Comparison of ENCODE assay signal across 5 cellular contexts in the genomic region with DNA sequence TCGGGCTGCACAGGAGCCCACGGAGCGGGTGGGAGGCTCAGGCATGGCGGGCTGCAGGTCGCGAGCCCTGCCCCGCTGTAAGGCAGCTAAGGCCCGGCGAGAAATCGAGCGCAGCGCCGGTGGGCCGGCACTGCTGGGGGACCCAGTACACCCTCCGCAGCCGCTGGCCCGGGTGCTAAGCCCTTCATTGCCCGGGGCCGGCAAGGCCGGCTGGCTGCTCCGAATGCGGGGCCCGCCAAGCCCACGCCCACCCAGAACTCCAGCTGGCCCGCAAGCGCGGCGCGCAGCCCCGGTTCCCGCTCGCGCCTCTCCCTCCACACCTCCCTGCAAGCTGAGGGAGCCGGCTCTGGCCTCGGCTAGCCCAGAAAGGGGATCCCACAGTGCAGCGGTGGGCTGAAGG. TPM values are rescaled to one million over a fixed set of nuclear protein-coding genes. Genes with fewer than 3 reads are reported as not detected.
DNase-seq lines count a peak whose midpoint lies in the region; ATAC-seq, FAIRE-seq and TF ChIP-seq lines count a peak whose summit lies in the region.
"Not testable (repeated sequence)": the region's sequence is repeated elsewhere in the genome, so short reads cannot be mapped to it uniquely, and the experiment has no call there.
"Had no signal": no experiment of that assay in that cellular context is flagged by ENCODE, and none has a peak within 500 bp of the region (broad histone marks: within the 10 kb centered on the region; RNA-seq: fewer than 3 reads in every experiment).

No MANE protein-coding gene starts in this region.

- in situ Hi-C loops in K562 (cut with MboI): not testable (repeated sequence)

- not testable (repeated sequence) for FAIRE-seq in K562 (lab: Jason Lieb, UNC)

- peaks cover 23% of the 10 kb centered on the region for H3K4me1 ChIP-seq in HEK293 (ENCODE audit: control insufficient read depth, insufficient read depth, low read length)
- H3K4me1 ChIP-seq in K562 (replicated peaks in 1 of 2; ENCODE audit: control insufficient read depth in 2 of 2, insufficient read depth in 2 of 2, low read length in 2 of 2): peaks cover 7 to 25% of the 10 kb centered on the region in 2 experiments
- H3K4me1 ChIP-seq in cardiac muscle cell (ENCODE audit: low read depth): peaks cover 36% of the 10 kb centered on the region
- H3K4me1 ChIP-seq in testis: not testable (repeated sequence)

- not testable (repeated sequence) for DNase-seq in K562 (ENCODE audit: extremely low read depth in 1 of 4, low spot score in 3 of 4); cardiac muscle cell (ENCODE audit: low read depth in 1 of 2, low spot score in 1 of 2); testis

- not testable (repeated sequence) for TF ChIP-seq POLR2A in K562 (conservative IDR thresholded peaks at IDR 0.05); testis (IDR thresholded peaks at IDR 0.05)

- TF ChIP-seq CTCF in HEK293 (tag by site-specific recombination; IDR thresholded peaks at IDR 0.05); K562 (IDR thresholded peaks at IDR 0.05 in 2 of 3, conservative IDR thresholded peaks at IDR 0.05 in 1 of 3; ENCODE audit: insufficient read depth in 2 of 3, low read depth in 1 of 3, low read length in 3 of 3); cardiac muscle cell (IDR thresholded peaks at IDR 0.05; ENCODE audit: low read depth, low read length); testis (IDR thresholded peaks at IDR 0.05): not testable (repeated sequence)

- not testable (repeated sequence) for TF ChIP-seq EP300 in K562 (IDR thresholded peaks at IDR 0.05; ENCODE audit: low read length)

- ATAC-seq in K562: not testable (repeated sequence)

- intact Hi-C loops in K562 (cut with micrococcal nuclease); testis (cut with DNase I; ENCODE audit: low total_unique reads): not testable (repeated sequence)

- peaks cover 80% of the 10 kb centered on the region for H3K79me2 ChIP-seq in K562 (ENCODE audit: control insufficient read depth, insufficient read depth, low read length)

- CTCF ChIA-PET in HEK293 (lab: Yijun Ruan, JAX); K562 (lab: Yijun Ruan, JAX; ENCODE audit: low intra/inter-chr PET ratio): not testable (repeated sequence)

- H3K27me3 ChIP-seq in K562 (ENCODE audit: control insufficient read depth in 2 of 2, insufficient read depth in 2 of 2, low read length in 2 of 2); cardiac muscle cell; testis: not testable (repeated sequence)

- TF ChIP-seq RAD21 in K562 (CRISPR knock-in tag; conservative IDR thresholded peaks at IDR 0.05 in 1 of 2, IDR thresholded peaks at IDR 0.05 in 1 of 2): not testable (repeated sequence)

- H3K4me2 ChIP-seq in K562 (ENCODE audit: insufficient read depth, low read length): not testable (repeated sequence)

- not testable (repeated sequence) for H3K9me3 ChIP-seq in HEK293 (ENCODE audit: control insufficient read depth, insufficient read depth, low read depth, low read length); K562 (replicated peaks; ENCODE audit: control insufficient read depth, insufficient read depth, low read depth, low read length); cardiac muscle cell (ENCODE audit: low read depth); testis

- not testable (repeated sequence) for H3K4me3 ChIP-seq in HEK293 (ENCODE audit: low read depth, low read length); K562; cardiac muscle cell
- H3K4me3 ChIP-seq in testis: peak overlapping the region; percentile 13 to 54

- H3K36me3 ChIP-seq in HEK293 (ENCODE audit: control insufficient read depth in 2 of 2, insufficient read depth in 1 of 2, low read length in 2 of 2); K562 (ENCODE audit: control insufficient read depth, insufficient read depth, low read length); cardiac muscle cell; testis (ENCODE audit: low read depth, missing control alignments): not testable (repeated sequence)

- 100% methylated on average over 4 of the region's 36 CpGs for WGBS in K562 (ENCODE audit: insufficient coverage, low coverage, missing lambda C conversion rate)
- 74 to 82% methylated on average over 22 to 28 of the region's 36 CpGs for WGBS in testis, 2 donors

- H4K20me1 ChIP-seq in K562 (replicated peaks; ENCODE audit: control insufficient read depth, insufficient read depth, low read length): not testable (repeated sequence)

- H3K9ac ChIP-seq in K562 (ENCODE audit: insufficient read depth in 1 of 2, low read depth in 2 of 2, low read length in 2 of 2): not testable (repeated sequence)

- not testable (repeated sequence) for H2AFZ ChIP-seq in K562 (ENCODE audit: low read depth, low read length)

- H3K27ac ChIP-seq in HEK293 (ENCODE audit: extremely low read depth, low read depth, low read length); K562 (ENCODE audit: extremely low read depth, low read depth, low read length); testis: not testable (repeated sequence)
- H3K27ac ChIP-seq in cardiac muscle cell: peak overlapping the region; percentile 98

- POLR2A ChIA-PET in HEK293 (lab: Yijun Ruan, JAX): not testable (repeated sequence)
- POLR2A ChIA-PET in K562 (lab: Yijun Ruan, JAX): interaction anchor here (3.2 kb wide), 1 partner anchor 10 kb away, joined by 22 read pairs; a partner anchor contains a TSS

- BruUV-seq in K562 (replicated peaks; lab: Mats Ljungman, UMichigan): not testable (repeated sequence)

- H3K9me1 ChIP-seq in K562 (ENCODE audit: control insufficient read depth, insufficient read depth, low read length): not testable (repeated sequence)

TF ChIP-seq in HEK293, 187 proteins besides CTCF, POLR2A, EP300 and RAD21:
- peak; percentile 43; the same call in 1 of the 2 replicates for TF ChIP-seq ZNF202 (tag by site-specific recombination; IDR thresholded peaks at IDR 0.05; ENCODE audit: borderline replicate concordance)

TF ChIP-seq in K562, 482 proteins besides CTCF, POLR2A, EP300 and RAD21 (continues in another document):
- TF ChIP-seq, protein P1, sequence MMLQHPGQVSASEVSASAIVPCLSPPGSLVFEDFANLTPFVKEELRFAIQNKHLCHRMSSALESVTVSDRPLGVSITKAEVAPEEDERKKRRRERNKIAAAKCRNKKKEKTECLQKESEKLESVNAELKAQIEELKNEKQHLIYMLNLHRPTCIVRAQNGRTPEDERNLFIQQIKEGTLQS (IDR thresholded peaks at IDR 0.05): 0 out of 2 replicates have a peak, but pooled peaks have one; percentile 18
- TF ChIP-seq, protein P1 (CRISPR knock-in tag; conservative IDR thresholded peaks at IDR 0.05): not testable (repeated sequence)
- TF ChIP-seq, protein P2, sequence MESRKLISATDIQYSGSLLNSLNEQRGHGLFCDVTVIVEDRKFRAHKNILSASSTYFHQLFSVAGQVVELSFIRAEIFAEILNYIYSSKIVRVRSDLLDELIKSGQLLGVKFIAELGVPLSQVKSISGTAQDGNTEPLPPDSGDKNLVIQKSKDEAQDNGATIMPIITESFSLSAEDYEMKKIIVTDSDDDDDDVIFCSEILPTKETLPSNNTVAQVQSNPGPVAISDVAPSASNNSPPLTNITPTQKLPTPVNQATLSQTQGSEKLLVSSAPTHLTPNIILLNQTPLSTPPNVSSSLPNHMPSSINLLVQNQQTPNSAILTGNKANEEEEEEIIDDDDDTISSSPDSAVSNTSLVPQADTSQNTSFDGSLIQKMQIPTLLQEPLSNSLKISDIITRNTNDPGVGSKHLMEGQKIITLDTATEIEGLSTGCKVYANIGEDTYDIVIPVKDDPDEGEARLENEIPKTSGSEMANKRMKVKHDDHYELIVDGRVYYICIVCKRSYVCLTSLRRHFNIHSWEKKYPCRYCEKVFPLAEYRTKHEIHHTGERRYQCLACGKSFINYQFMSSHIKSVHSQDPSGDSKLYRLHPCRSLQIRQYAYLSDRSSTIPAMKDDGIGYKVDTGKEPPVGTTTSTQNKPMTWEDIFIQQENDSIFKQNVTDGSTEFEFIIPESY (CRISPR knock-in tag; IDR thresholded peaks at IDR 0.05): peak; percentile 93

RNA-seq across cellular contexts. Expression of a gene that starts 11.2 kb away (rescaled TPM):
- total RNA-seq in K562 (2011; cell fraction: chromatin; rRNA removed; ENCODE audit: low replicate concordance): 104 and 140 TPM in 2 replicates
- 46.7 and 52.6 TPM in 2 replicates for total RNA-seq in K562 (2011; cell fraction: nucleolus; rRNA removed)
- 47.2 and 119 TPM in 2 replicates for total RNA-seq in K562 (2011; cell fraction: nucleoplasm; rRNA removed)
- total RNA-seq in K562 (2014; rRNA removed) (21.0 and 30.1 TPM in 2 replicates), K562 (2014; rRNA removed; fragmentation: Illumina TruSeq; extraction: Trizol) (37.5 and 39.3 TPM in 2 replicates), K562 (2015; rRNA removed; fragmentation: Illumina TruSeq; extraction: Trizol) (43.2 and 44.3 TPM in 2 replicates), K562 (2021) (30.1 and 33.8 TPM in 2 replicates), cardiac muscle cell (55.8 and 96.9 TPM in 2 replicates), testis (10 to 100 TPM; 27.7 to 28.7 TPM)
- polyA plus RNA-seq in K562 (2011; rRNA removed) (29.5 and 31.8 TPM in 2 replicates), K562 (2014; fragmentation: Illumina TruSeq; extraction: Trizol) (28.2 and 29.7 TPM in 2 replicates), K562 (2014; fragmentation: Nextera tagmentation; extraction: Ambion mirVana) (1 to 10 TPM; 3.6 to 4.3 TPM), K562 (2014; rRNA removed) (22.5 and 22.6 TPM in 2 replicates), cardiac muscle cell (39.1 and 65.2 TPM in 2 replicates), testis (ENCODE audit: insufficient read depth, low read depth, low replicate concordance) (20.8 TPM)
- polyA plus RNA-seq in K562 (2011; cell fraction: cytosol; rRNA removed): 15.8 and 22.8 TPM in 2 replicates
- 33.0 and 34.3 TPM in 2 replicates for polyA plus RNA-seq in K562 (2011; cell fraction: nucleus; rRNA removed)
- 25.3 and 25.9 TPM in 2 replicates for polyA plus RNA-seq in K562 (2012)
- 58.2 and 66.9 TPM in 2 replicates for polyA minus RNA-seq in K562 (2011; rRNA and poly(A)+ RNA removed)
- polyA minus RNA-seq in K562 (2011; cell fraction: cytosol; rRNA and poly(A)+ RNA removed): 27.8 and 31.0 TPM in 2 replicates
- 52.9 and 92.3 TPM in 2 replicates for polyA minus RNA-seq in K562 (2011; cell fraction: nucleus; rRNA and poly(A)+ RNA removed)
- polyA plus RNA-seq: CD4-positive, CD25-positive, alpha-beta regulatory T cell had no signal
